Comparison of ENCODE assay signal across 9 cellular contexts in the genomic region with DNA sequence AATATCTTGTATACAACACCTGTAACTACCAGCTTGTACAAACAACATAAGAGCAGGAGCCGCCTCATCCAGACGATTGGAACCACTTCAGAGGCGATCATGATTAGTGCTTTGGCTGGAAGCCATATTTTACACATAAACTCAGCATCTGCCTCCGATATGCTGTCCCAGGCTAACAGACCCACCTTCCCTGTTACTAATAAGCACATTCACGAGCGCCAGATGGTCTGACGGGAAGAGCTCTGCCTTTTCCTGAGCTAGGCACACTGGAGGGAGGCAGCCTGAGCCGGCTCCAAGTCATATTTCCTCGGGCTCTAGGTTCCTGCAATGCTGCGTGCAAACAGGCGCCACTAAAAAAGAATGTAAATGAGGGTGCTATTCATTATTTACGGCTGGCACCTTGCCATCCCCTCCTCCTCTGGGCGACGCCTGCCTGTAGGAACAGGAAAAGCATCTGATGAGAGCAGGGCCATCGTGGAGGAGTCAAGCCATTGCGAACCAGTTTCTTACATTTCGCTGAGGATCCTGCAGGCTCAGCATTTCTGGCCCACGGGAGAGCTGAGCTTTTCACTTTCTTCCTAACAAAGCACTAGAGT.
DNase-seq lines count a peak whose midpoint lies in the region; ATAC-seq and TF ChIP-seq lines count a peak whose summit lies in the region.
"Had no signal": no experiment of that assay in that cellular context is flagged by ENCODE, and none has a peak within 500 bp of the region (broad histone marks: within the 10 kb centered on the region; RNA-seq: fewer than 3 reads in every experiment).

No MANE protein-coding gene starts in this region.

- WGBS in endodermal cell (ENCODE audit: insufficient coverage in 1 of 2, insufficient read length in 1 of 2), 2 experiments: 87 to 89% methylated on average over 15 to 18 of the region's 18 CpGs

- H3K27me3 Mint-ChIP-seq in endodermal cell (ENCODE audit: insufficient read depth): no peaks in the 10 kb centered on the region

- H3K4me3 ChIP-seq in H7 (ENCODE audit: insufficient read depth, low read depth, low read length) (no peak overlapping the region), endodermal cell (ENCODE audit: low read length) (no peak overlapping the region)

- no peak overlapping the region for H3K4me3 Mint-ChIP-seq in endodermal cell
- H3K4me3 Mint-ChIP-seq: naive B cell had no signal

- H3K36me3 ChIP-seq in H7 (replicated peaks; ENCODE audit: control insufficient read depth, insufficient read depth, low read length) (no peaks in the 10 kb centered on the region), endodermal cell (ENCODE audit: control insufficient read depth, insufficient read depth, low read length) (no peaks in the 10 kb centered on the region)

- no peak overlapping the region for H3K9ac ChIP-seq in endodermal cell (ENCODE audit: extremely low read depth, low read length, poor library complexity, severe bottlenecking)

- no peak overlapping the region for H3K27ac Mint-ChIP-seq in endodermal cell
- H3K27ac Mint-ChIP-seq in activated naive CD4-positive, alpha-beta T cell treated with anti-CD3 and anti-CD28 coated beads, Interleukin-2, amount 50 U/mL, for 72 hours: no peak overlapping the region
- H3K27ac Mint-ChIP-seq: naive B cell had no signal

- ATAC-seq in HG03175 (IDR thresholded peaks at IDR 0.05; ENCODE audit: unreplicated experiment): no peak
- no peak for ATAC-seq in GM21786 (IDR thresholded peaks at IDR 0.05; ENCODE audit: unreplicated experiment)
- no peak for ATAC-seq in activated naive CD4-positive, alpha-beta T cell treated with anti-CD3 and anti-CD28 coated beads, Interleukin-2, amount 50 U/mL, for 72 hours

- DNase-seq in H7: peak; percentile 40
- DNase-seq in NCI-H510A (lab: John Stamatoyannopoulos, UW): peak; percentile 78
- DNase-seq in endodermal cell: peak; percentile 65
- DNase-seq in pons (ENCODE audit: low spot score): peak; percentile 19
- DNase-seq in stimulated activated CD4-positive, alpha-beta T cell treated with anti-CD3 and anti-CD28 coated beads, Interleukin-4, amount 100 ng/mL, for 24 hours: no peak
- DNase-seq in activated naive CD4-positive, alpha-beta T cell treated with anti-CD3 and anti-CD28 coated beads, Interleukin-2, amount 50 U/mL, for 72 hours (ENCODE audit: low spot score in 2 of 2): no peak
- DNase-seq: naive B cell had no signal

- H3K9me3 Mint-ChIP-seq in endodermal cell: peaks cover 28% of the 10 kb centered on the region
- peaks cover 9 to 11% of the 10 kb centered on the region in 2 donors for H3K9me3 Mint-ChIP-seq in activated naive CD4-positive, alpha-beta T cell treated with anti-CD3 and anti-CD28 coated beads, Interleukin-2, amount 50 U/mL, for 72 hours

- H3K27ac ChIP-seq in endodermal cell (ENCODE audit: low read depth, low read length): no peak overlapping the region

- H3K27me3 ChIP-seq in H7 (ENCODE audit: control insufficient read depth, insufficient read depth, low read length): no peaks in the 10 kb centered on the region
- no peaks in the 10 kb centered on the region for H3K27me3 ChIP-seq in endodermal cell (ENCODE audit: control insufficient read depth, insufficient read depth, low read length, poor library complexity, severe bottlenecking)

- H3K9me3 ChIP-seq in endodermal cell (ENCODE audit: control insufficient read depth, low read length): peaks cover 20% of the 10 kb centered on the region

- peak; percentile 59 for TF ChIP-seq CTCF in endodermal cell (conservative IDR thresholded peaks at IDR 0.05)

- H3K4me1 Mint-ChIP-seq in endodermal cell: no peaks in the 10 kb centered on the region
- H3K4me1 Mint-ChIP-seq: naive B cell had no signal

- no peaks in the 10 kb centered on the region for H3K36me3 Mint-ChIP-seq in endodermal cell (ENCODE audit: low read depth)
- H3K36me3 Mint-ChIP-seq in activated naive CD4-positive, alpha-beta T cell treated with anti-CD3 and anti-CD28 coated beads, Interleukin-2, amount 50 U/mL, for 72 hours: peaks cover 0 to 6% of the 10 kb centered on the region in 2 donors

- H3K4me1 ChIP-seq in endodermal cell (ENCODE audit: control insufficient read depth, insufficient read depth, low read length): no peaks in the 10 kb centered on the region

Comparison
In these comparisons a context has a peak if more than half of its experiments do, and no peak if none do; other contexts are left out.
1. DNase-seq: peak in H7 (single experiment), NCI-H510A (single experiment), endodermal cell (single experiment) and pons (single experiment); none in stimulated activated CD4-positive, alpha-beta T cell treated with anti-CD3 and anti-CD28 coated beads, Interleukin-4, amount 100 ng/mL, for 24 hours (single experiment) and activated naive CD4-positive, alpha-beta T cell treated with anti-CD3 and anti-CD28 coated beads, Interleukin-2, amount 50 U/mL, for 72 hours (0 of 2).